Comparison of ENCODE assay signal across 8 cellular contexts in genomic region chr11:129895126-129896041, GRCh38. TPM values are rescaled to one million over a fixed set of nuclear protein-coding genes. Genes with fewer than 3 reads are reported as not detected.
DNase-seq lines count a peak whose midpoint lies in the region; ATAC-seq, FAIRE-seq and TF ChIP-seq lines count a peak whose summit lies in the region.

NFRKB (minus strand) TSS chr11:129895578; CDS start chr11:129892849, 2,729 bp downstream.

- H3K4me3 ChIP-seq in AG04450 (ENCODE audit: low read depth, low read length) (peak within 1 kb of the TSS; percentile 68), keratinocyte (ENCODE audit: control insufficient read depth in 2 of 3, extremely low read depth in 1 of 3, insufficient read depth in 2 of 3, low read depth in 1 of 3, low read length in 3 of 3) (peak within 1 kb of the TSS; percentile 88 to 98 (median 95))

- TF ChIP-seq CTCF in AG04450 (IDR thresholded peaks at IDR 0.05; ENCODE audit: low read depth, low read length), result no peak
- no peak for TF ChIP-seq CTCF in keratinocyte (optimal IDR thresholded peaks at IDR 0.05 in 1 of 3, IDR thresholded peaks at IDR 0.05 in 1 of 3, conservative IDR thresholded peaks at IDR 0.05 in 1 of 3; ENCODE audit: extremely low read depth in 1 of 3, insufficient read depth in 2 of 3, low read length in 3 of 3)

- peaks cover 12 to 17% of the 10 kb centered on the region in 2 experiments for H3K36me3 ChIP-seq in keratinocyte (ENCODE audit: control insufficient read depth in 2 of 2, extremely low read depth in 1 of 2, insufficient read depth in 2 of 2, low read length in 2 of 2)

- H3K27ac ChIP-seq in AG04450 (ENCODE audit: low read depth, low read length), result no peak within 1 kb of the TSS
- H3K27ac ChIP-seq in keratinocyte (ENCODE audit: control insufficient read depth, insufficient read depth, low read length), result peak within 1 kb of the TSS; percentile 65

- H3K9me1 ChIP-seq in keratinocyte (ENCODE audit: control insufficient read depth, extremely low read depth, insufficient read depth, low read length), result no peaks in the 10 kb centered on the region

- H4K20me1 ChIP-seq in keratinocyte (ENCODE audit: control insufficient read depth, extremely low read depth, insufficient read depth, low read length), result no peaks in the 10 kb centered on the region

- dilution Hi-C loops in keratinocyte (cut with MboI; ENCODE audit: extremely low pct_ligation_motif_present, low sequenced_read_pairs), result no loop called here

- FAIRE-seq in keratinocyte (lab: Jason Lieb, UNC), result peak; percentile 9

- peak; percentile 94 for ATAC-seq in GM18868 (IDR thresholded peaks at IDR 0.05; ENCODE audit: unreplicated experiment)
- ATAC-seq in HG03108 (IDR thresholded peaks at IDR 0.05; ENCODE audit: unreplicated experiment), result peak; percentile 94
- peak; percentile 95 to 96 for ATAC-seq in activated CD4-positive, CD25-positive, alpha-beta regulatory T cell treated with anti-CD3 and anti-CD28 coated beads, Interleukin-2, amount 50 U/mL, for 24 hours

- H2AFZ ChIP-seq in keratinocyte (ENCODE audit: control insufficient read depth, low read length), result peak within 1 kb of the TSS; percentile 89

- peak within 1 kb of the TSS; percentile 85 for H3K9ac ChIP-seq in keratinocyte (ENCODE audit: control insufficient read depth, extremely low read depth, insufficient read depth, low read length)

- CTCF ChIA-PET in AG04450 (lab: Charles Lee), result interaction anchor here (6.0 kb wide), 1 partner anchor 236 kb away, joined by 32 read pairs; no protein-coding TSS in a partner anchor

- POLR2A ChIA-PET in AG04450 (lab: Yijun Ruan, JAX), result interaction anchor here (0.8 kb wide), 1 partner anchor 34 kb away, joined by 5 read pairs; no protein-coding TSS in a partner anchor

- no peak for DNase-seq in AG04450 (ENCODE audit: low read depth, low spot score)
- peak; percentile 85 for DNase-seq in NCI-H2227 (lab: John Stamatoyannopoulos, UW; ENCODE audit: unreplicated experiment)
- DNase-seq in cerebellar cortex (ENCODE audit: low spot score), result peak; percentile 76
- no peak for DNase-seq in keratinocyte (ENCODE audit: low read depth, low spot score)
- peak; percentile 81 to 91 for DNase-seq in stimulated activated CD4-positive, alpha-beta T cell treated with anti-CD3 and anti-CD28 coated beads, Interleukin-15, amount 100 ng/mL, for 1 hour (ENCODE audit: low read depth in 1 of 2, low spot score in 1 of 2)

- H3K27me3 ChIP-seq in AG04450 (ENCODE audit: control insufficient read depth, insufficient read depth, low read length) (no peaks in the 10 kb centered on the region), keratinocyte (ENCODE audit: control insufficient read depth, extremely low read depth, insufficient read depth, low read length) (no peaks in the 10 kb centered on the region)

- no peaks in the 10 kb centered on the region; the same call in 1 of the 2 replicates for H3K9me3 ChIP-seq in AG04450 (ENCODE audit: control insufficient read depth, insufficient read depth, low read length)
- no peaks in the 10 kb centered on the region for H3K9me3 ChIP-seq in keratinocyte (ENCODE audit: control insufficient read depth, low read depth, low read length)

- H3K4me2 ChIP-seq in keratinocyte (ENCODE audit: control insufficient read depth, extremely low read depth, insufficient read depth, low read depth, low read length), result peak within 1 kb of the TSS; percentile 83

- H3K4me1 ChIP-seq in keratinocyte (ENCODE audit: control insufficient read depth, extremely low read depth, insufficient read depth, low read length), result peaks cover 16% of the 10 kb centered on the region

- peaks cover 27% of the 10 kb centered on the region for H3K79me2 ChIP-seq in keratinocyte (ENCODE audit: control insufficient read depth, insufficient read depth, low read length)

RNA-seq across cellular contexts. Expression of gene NFRKB, which starts in this region (rescaled TPM):
- 12.7 TPM in 2 replicates for polyA plus RNA-seq in AG04450 (2011; rRNA removed)
- polyA minus RNA-seq in AG04450 (2011; rRNA and poly(A)+ RNA removed), result 19.9 and 24.0 TPM in 2 replicates
- polyA plus RNA-seq in keratinocyte, result 11.8 to 23.6 TPM (median 14.4 TPM) in 3 replicates
- 12.6 TPM for polyA plus RNA-seq in keratinocyte (2011; ENCODE audit: low read depth)
- polyA plus RNA-seq in keratinocyte (2011; cell fraction: cytosol; rRNA removed), result 13.1 and 13.8 TPM in 2 replicates
- 43.3 and 44.5 TPM in 2 replicates for polyA plus RNA-seq in keratinocyte (2011; cell fraction: nucleus; rRNA removed)
- 12.9 and 15.7 TPM in 2 replicates for polyA plus RNA-seq in keratinocyte (2012; ENCODE audit: low replicate concordance)
- 19.7 to 30.6 TPM (median 26.9 TPM) in 3 replicates for polyA minus RNA-seq in keratinocyte
- 14.8 TPM for polyA minus RNA-seq in keratinocyte (2011; cell fraction: cytosol; rRNA and poly(A)+ RNA removed)
- 21.1 and 32.8 TPM in 2 replicates for polyA minus RNA-seq in keratinocyte (2011; cell fraction: nucleus; rRNA and poly(A)+ RNA removed)

Comparison
In these comparisons a context has a peak if more than half of its experiments do, and no peak if none do; other contexts are left out.
1. DNase-seq: peak in NCI-H2227 (single experiment), cerebellar cortex (single experiment) and stimulated activated CD4-positive, alpha-beta T cell treated with anti-CD3 and anti-CD28 coated beads, Interleukin-15, amount 100 ng/mL, for 1 hour (2 of 2); none in AG04450 (single experiment) and keratinocyte (single experiment).
2. Peak in every context shown above with its lines, with median percentiles within 50 percentile points of each other: ATAC-seq.